17 cellular contexts compared by ENCODE assay signal in the genomic region with DNA sequence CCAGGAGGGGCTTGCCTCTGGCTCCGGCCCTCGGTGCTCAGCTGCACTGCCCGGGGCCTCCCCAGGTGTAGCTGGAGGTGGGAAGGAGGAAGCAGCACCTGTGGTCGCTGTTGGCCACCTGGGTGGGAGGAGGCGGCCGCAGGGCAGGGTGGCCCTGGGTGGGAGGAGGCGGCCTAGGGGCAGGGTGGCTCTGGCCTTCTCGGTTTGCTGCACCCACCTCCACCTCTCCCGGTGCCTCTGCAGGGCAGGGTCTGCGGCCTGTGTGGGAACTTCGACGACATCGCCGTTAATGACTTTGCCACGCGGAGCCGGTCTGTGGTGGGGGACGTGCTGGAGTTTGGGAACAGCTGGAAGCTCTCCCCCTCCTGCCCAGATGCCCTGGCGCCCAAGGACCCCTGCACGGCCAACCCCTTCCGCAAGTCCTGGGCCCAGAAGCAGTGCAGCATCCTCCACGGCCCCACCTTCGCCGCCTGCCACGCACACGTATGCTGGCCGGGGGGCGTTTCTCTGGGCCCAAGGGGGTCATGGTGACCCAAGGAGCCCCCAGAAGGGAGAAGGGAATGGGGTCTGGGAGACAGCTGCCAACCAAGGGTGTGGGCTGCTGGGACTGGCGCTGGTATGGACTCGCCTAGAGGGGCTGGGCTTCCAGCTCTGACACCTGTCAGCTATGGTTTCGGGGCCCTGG. TPM values are rescaled to one million over a fixed set of nuclear protein-coding genes. Genes with fewer than 3 reads are reported as not detected.
A peak's percentile ranks its signal among the peaks of the same experiment; 100 is the strongest.
DNase-seq lines count a peak whose midpoint lies in the region; ATAC-seq and TF ChIP-seq lines count a peak whose summit lies in the region.
"Had no signal": no experiment of that assay in that cellular context is flagged by ENCODE, and none has a peak within 500 bp of the region (broad histone marks: within the 10 kb centered on the region; RNA-seq: fewer than 3 reads in every experiment).

No MANE protein-coding gene starts in this region.

- no peaks in the 10 kb centered on the region for H3K4me1 ChIP-seq in right atrium auricular region
- no peaks in the 10 kb centered on the region for H3K4me1 ChIP-seq in right cardiac atrium (ENCODE audit: control insufficient read depth, insufficient read depth, low read length)
- no peaks in the 10 kb centered on the region for H3K4me1 ChIP-seq in aorta (ENCODE audit: control insufficient read depth in 1 of 2, insufficient read depth in 2 of 2, low read length in 2 of 2)

- H3K27ac Mint-ChIP-seq in chondrocyte (ENCODE audit: unreplicated experiment): no peak overlapping the region
- H3K27ac Mint-ChIP-seq: HFFc6 had no signal

- DNase-seq in Right ventricle myocardium inferior (ENCODE audit: missing footprints): peak; percentile 32
- DNase-seq in right atrium auricular region (ENCODE audit: low spot score): no peak
- DNase-seq in chondrocyte (ENCODE audit: low spot score): peak; percentile 89
- peak in 2 of 3 donors; percentile 29 to 40 for DNase-seq in right cardiac atrium
- DNase-seq in aorta: peak; percentile 34 to 67
- no peak for DNase-seq in DMS153 (lab: John Stamatoyannopoulos, UW)
- DNase-seq: DND-41, GDM1, HCEC 1CT, HFFc6 had no signal

- TF ChIP-seq CTCF in right atrium auricular region (IDR thresholded peaks at IDR 0.05) (no peak), chondrocyte (IDR thresholded peaks at IDR 0.05) (no peak)

- 87% methylated on average over 31 of the region's 31 CpGs for WGBS in right cardiac atrium
- 86 to 90% methylated on average over 21 to 31 of the region's 31 CpGs for WGBS in aorta, 2 donors

- H3K27me3 Mint-ChIP-seq in chondrocyte (ENCODE audit: low read depth): no peaks in the 10 kb centered on the region

- H3K9me3 ChIP-seq in right atrium auricular region: no peaks in the 10 kb centered on the region
- no peaks in the 10 kb centered on the region for H3K9me3 ChIP-seq in right cardiac atrium (ENCODE audit: control insufficient read depth, low read length)
- H3K9me3 ChIP-seq in aorta (ENCODE audit: control insufficient read depth, low read length): no peaks in the 10 kb centered on the region

- no peaks in the 10 kb centered on the region for H3K36me3 ChIP-seq in right atrium auricular region
- no peaks in the 10 kb centered on the region for H3K36me3 ChIP-seq in aorta (ENCODE audit: control insufficient read depth in 1 of 2, insufficient read depth in 2 of 2, low read length in 1 of 2)

- H3K4me3 ChIP-seq in right atrium auricular region (no peak overlapping the region), right cardiac atrium (ENCODE audit: low read length) (no peak overlapping the region), aorta (ENCODE audit: low read length in 2 of 2) (no peak overlapping the region)
- H3K4me3 ChIP-seq: K562 had no signal

- H3K27ac ChIP-seq in right atrium auricular region: no peak overlapping the region
- H3K27ac ChIP-seq in right cardiac atrium (ENCODE audit: low read length): no peak overlapping the region
- H3K27ac ChIP-seq in aorta (ENCODE audit: low read depth in 1 of 2, low read length in 2 of 2): no peak overlapping the region
- H3K27ac ChIP-seq: 22Rv1, HL-60 had no signal

- H3K27me3 ChIP-seq in right atrium auricular region: no peaks in the 10 kb centered on the region
- H3K27me3 ChIP-seq in right cardiac atrium (ENCODE audit: control insufficient read depth, insufficient read depth): no peaks in the 10 kb centered on the region
- H3K27me3 ChIP-seq in aorta (ENCODE audit: control insufficient read depth in 1 of 2, insufficient read depth in 2 of 2, low read length in 1 of 2): no peaks in the 10 kb centered on the region

- no peaks in the 10 kb centered on the region for H3K9me3 Mint-ChIP-seq in chondrocyte (ENCODE audit: low read depth)

- intact Hi-C loops in Right ventricle myocardium inferior (cut with DNase I) (no loop called here), right cardiac atrium (cut with DNase I) (no loop called here), aorta (cut with DNase I) (loop anchor here in 1 of 2 donors (10.0 kb wide), 1 partner anchor 74 kb away; no protein-coding TSS in a partner anchor)

- H3K4me1 Mint-ChIP-seq in chondrocyte (ENCODE audit: low read depth): no peaks in the 10 kb centered on the region

- no peak for ATAC-seq in Right ventricle myocardium inferior
- ATAC-seq in right cardiac atrium: no peak
- ATAC-seq in aorta (ENCODE audit: low FRiP score): no peak
- ATAC-seq in GM18861 (IDR thresholded peaks at IDR 0.05; ENCODE audit: unreplicated experiment): no peak
- ATAC-seq: K562 had no signal

- no peak overlapping the region for H3K4me3 Mint-ChIP-seq in chondrocyte (ENCODE audit: unreplicated experiment)
- H3K4me3 Mint-ChIP-seq: HFFc6 had no signal

- no peaks in the 10 kb centered on the region for H3K36me3 Mint-ChIP-seq in chondrocyte (ENCODE audit: low read depth)

RNA-seq across cellular contexts. Expression of a gene that starts 20.6 kb away (rescaled TPM):
- total RNA-seq in Right ventricle myocardium inferior (not detected), right atrium auricular region (not detected), chondrocyte (not detected in 3 replicates), right cardiac atrium (not detected), aorta (not detected)
- polyA plus RNA-seq in right cardiac atrium (not detected), aorta (under 1 TPM in 1 of 2 donors, not detected in 1; 0.05 TPM)
- total RNA-seq: A673, H4, HFFc6, K562 had no signal
- polyA plus RNA-seq: BJ, K562 had no signal

RNA-seq across cellular contexts. Expression of a gene that starts 44.5 kb away (rescaled TPM):
- total RNA-seq in Right ventricle myocardium inferior: not detected
- total RNA-seq in right atrium auricular region: not detected
- not detected in 3 replicates for total RNA-seq in chondrocyte
- total RNA-seq in right cardiac atrium: not detected
- under 0.01 TPM for polyA plus RNA-seq in right cardiac atrium
- not detected for total RNA-seq in aorta
- under 1 TPM in 1 of 2 donors, not detected in 1; 0.25 TPM for polyA plus RNA-seq in aorta
- total RNA-seq: A673, H4, HFFc6 had no signal
- polyA plus RNA-seq: BJ had no signal

Comparison
In these comparisons a context has a peak if more than half of its experiments do, and no peak if none do; other contexts are left out.
1. DNase-seq: peak in Right ventricle myocardium inferior (single experiment), chondrocyte (single experiment), right cardiac atrium (2 of 3) and aorta (2 of 2); none in right atrium auricular region (single experiment) and DMS153 (single experiment).